1 cellular context compared by ENCODE assay signal in the genomic region with DNA sequence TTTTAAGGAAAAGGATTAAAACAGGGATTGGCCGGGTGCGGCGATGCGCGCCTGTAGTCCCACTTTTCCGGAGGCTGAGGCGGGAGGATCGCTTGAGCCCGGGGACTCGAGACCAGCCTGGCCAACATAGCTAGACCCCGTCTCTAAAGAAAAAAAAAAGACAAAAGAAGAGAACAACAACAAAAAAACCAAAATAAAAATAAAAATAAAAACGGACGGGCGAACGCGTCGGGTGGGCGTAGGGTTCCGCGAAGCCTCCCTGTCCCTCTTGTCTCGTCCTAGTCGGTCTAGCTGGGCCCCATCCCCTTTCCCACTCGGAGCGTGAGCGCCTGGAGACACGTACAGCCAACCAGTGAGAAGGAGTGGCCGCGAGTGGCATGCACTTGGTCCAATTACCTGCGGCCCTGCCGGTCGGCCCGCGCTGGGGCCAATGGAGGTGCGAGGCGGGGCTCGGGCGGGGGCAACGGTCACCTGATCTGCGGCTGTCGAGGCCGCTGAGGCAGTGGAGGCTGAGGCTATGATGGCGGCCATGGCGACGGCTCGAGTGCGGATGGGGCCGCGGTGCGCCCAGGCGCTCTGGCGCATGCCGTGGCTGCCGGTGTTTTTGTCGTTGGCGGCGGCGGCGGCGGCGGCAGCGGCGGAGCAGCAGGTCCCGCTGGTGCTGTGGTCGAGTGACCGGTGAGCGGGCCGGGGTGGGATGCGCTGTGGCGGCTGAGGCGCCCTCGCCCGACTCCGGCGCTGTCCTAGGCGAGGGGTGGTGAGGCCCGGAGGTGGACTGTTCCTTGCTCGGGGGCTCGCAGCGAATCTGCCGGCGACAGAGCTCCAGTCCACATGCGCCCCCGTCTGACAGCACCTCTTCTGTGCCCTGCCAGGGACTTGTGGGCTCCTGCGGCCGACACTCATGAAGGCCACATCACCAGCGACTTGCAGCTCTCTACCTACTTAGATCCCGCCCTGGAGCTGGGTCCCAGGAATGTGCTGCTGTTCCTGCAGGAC.
TF ChIP-seq lines count a peak whose summit lies in the region.

A gene with protein sequence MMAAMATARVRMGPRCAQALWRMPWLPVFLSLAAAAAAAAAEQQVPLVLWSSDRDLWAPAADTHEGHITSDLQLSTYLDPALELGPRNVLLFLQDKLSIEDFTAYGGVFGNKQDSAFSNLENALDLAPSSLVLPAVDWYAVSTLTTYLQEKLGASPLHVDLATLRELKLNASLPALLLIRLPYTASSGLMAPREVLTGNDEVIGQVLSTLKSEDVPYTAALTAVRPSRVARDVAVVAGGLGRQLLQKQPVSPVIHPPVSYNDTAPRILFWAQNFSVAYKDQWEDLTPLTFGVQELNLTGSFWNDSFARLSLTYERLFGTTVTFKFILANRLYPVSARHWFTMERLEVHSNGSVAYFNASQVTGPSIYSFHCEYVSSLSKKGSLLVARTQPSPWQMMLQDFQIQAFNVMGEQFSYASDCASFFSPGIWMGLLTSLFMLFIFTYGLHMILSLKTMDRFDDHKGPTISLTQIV (plus strand): TSS at position 502 of the 996 bp plus-strand sequence. CDS start 16 bp downstream, at position 518.

TF ChIP-seq in HepG2, 621 proteins besides CTCF, POLR2A, EP300 and RAD21 (continued from another document and continues in another):
- no peak for TF ChIP-seq PAF1 (CRISPR knock-in tag; IDR thresholded peaks at IDR 0.05)
- TF ChIP-seq, protein P1, sequence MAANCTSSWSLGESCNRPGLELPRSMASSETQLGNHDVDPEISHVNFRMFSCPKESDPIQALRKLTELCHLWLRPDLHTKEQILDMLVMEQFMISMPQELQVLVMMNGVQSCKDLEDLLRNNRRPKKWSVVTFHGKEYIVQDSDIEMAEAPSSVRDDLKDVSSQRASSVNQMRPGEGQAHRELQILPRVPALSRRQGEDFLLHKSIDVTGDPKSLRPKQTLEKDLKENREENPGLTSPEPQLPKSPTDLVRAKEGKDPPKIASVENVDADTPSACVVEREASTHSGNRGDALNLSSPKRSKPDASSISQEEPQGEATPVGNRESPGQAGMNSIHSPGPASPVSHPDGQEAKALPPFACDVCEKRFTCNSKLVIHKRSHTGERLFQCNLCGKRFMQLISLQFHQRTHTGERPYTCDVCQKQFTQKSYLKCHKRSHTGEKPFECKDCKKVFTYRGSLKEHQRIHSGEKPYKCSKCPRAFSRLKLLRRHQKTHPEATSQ (CRISPR knock-in tag; IDR thresholded peaks at IDR 0.05; ENCODE audit: borderline replicate concordance): no peak
- no peak for TF ChIP-seq SMC3 (IDR thresholded peaks at IDR 0.05; ENCODE audit: low read length)
- no peak for TF ChIP-seq BRCA1 (CRISPR knock-in tag; IDR thresholded peaks at IDR 0.05)
- TF ChIP-seq, protein P2, sequence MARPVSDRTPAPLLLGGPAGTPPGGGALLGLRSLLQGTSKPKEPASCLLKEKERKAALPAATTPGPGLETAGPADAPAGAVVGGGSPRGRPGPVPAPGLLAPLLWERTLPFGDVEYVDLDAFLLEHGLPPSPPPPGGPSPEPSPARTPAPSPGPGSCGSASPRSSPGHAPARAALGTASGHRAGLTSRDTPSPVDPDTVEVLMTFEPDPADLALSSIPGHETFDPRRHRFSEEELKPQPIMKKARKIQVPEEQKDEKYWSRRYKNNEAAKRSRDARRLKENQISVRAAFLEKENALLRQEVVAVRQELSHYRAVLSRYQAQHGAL (CRISPR knock-in tag; IDR thresholded peaks at IDR 0.05; ENCODE audit: not compliant biosample characterization): no peak
- no peak for TF ChIP-seq PTBP1 (IDR thresholded peaks at IDR 0.05; ENCODE audit: low read depth, low read length, poor library complexity, severe bottlenecking)
- TF ChIP-seq GFI1 (CRISPR knock-in tag; IDR thresholded peaks at IDR 0.05; ENCODE audit: borderline replicate concordance): no peak
- no peak for TF ChIP-seq RORA (CRISPR knock-in tag; IDR thresholded peaks at IDR 0.05)
- no peak for TF ChIP-seq ISX (CRISPR knock-in tag; conservative IDR thresholded peaks at IDR 0.05)
- TF ChIP-seq EED (CRISPR knock-in tag; IDR thresholded peaks at IDR 0.05): no peak; the same call in 1 of the 2 replicates
- no peak for TF ChIP-seq ZNF496 (CRISPR knock-in tag; IDR thresholded peaks at IDR 0.05; ENCODE audit: insufficient replicate concordance)
- TF ChIP-seq, protein P3, sequence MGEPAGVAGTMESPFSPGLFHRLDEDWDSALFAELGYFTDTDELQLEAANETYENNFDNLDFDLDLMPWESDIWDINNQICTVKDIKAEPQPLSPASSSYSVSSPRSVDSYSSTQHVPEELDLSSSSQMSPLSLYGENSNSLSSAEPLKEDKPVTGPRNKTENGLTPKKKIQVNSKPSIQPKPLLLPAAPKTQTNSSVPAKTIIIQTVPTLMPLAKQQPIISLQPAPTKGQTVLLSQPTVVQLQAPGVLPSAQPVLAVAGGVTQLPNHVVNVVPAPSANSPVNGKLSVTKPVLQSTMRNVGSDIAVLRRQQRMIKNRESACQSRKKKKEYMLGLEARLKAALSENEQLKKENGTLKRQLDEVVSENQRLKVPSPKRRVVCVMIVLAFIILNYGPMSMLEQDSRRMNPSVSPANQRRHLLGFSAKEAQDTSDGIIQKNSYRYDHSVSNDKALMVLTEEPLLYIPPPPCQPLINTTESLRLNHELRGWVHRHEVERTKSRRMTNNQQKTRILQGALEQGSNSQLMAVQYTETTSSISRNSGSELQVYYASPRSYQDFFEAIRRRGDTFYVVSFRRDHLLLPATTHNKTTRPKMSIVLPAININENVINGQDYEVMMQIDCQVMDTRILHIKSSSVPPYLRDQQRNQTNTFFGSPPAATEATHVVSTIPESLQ (CRISPR knock-in tag; conservative IDR thresholded peaks at IDR 0.05): no peak
- no peak for TF ChIP-seq RFX3 (CRISPR knock-in tag; IDR thresholded peaks at IDR 0.05)
- 0 out of 2 replicates have a peak, but pooled peaks have one; percentile 23 for TF ChIP-seq RNF2 (conservative IDR thresholded peaks at IDR 0.05; ENCODE audit: low read depth)
- TF ChIP-seq, protein P4, sequence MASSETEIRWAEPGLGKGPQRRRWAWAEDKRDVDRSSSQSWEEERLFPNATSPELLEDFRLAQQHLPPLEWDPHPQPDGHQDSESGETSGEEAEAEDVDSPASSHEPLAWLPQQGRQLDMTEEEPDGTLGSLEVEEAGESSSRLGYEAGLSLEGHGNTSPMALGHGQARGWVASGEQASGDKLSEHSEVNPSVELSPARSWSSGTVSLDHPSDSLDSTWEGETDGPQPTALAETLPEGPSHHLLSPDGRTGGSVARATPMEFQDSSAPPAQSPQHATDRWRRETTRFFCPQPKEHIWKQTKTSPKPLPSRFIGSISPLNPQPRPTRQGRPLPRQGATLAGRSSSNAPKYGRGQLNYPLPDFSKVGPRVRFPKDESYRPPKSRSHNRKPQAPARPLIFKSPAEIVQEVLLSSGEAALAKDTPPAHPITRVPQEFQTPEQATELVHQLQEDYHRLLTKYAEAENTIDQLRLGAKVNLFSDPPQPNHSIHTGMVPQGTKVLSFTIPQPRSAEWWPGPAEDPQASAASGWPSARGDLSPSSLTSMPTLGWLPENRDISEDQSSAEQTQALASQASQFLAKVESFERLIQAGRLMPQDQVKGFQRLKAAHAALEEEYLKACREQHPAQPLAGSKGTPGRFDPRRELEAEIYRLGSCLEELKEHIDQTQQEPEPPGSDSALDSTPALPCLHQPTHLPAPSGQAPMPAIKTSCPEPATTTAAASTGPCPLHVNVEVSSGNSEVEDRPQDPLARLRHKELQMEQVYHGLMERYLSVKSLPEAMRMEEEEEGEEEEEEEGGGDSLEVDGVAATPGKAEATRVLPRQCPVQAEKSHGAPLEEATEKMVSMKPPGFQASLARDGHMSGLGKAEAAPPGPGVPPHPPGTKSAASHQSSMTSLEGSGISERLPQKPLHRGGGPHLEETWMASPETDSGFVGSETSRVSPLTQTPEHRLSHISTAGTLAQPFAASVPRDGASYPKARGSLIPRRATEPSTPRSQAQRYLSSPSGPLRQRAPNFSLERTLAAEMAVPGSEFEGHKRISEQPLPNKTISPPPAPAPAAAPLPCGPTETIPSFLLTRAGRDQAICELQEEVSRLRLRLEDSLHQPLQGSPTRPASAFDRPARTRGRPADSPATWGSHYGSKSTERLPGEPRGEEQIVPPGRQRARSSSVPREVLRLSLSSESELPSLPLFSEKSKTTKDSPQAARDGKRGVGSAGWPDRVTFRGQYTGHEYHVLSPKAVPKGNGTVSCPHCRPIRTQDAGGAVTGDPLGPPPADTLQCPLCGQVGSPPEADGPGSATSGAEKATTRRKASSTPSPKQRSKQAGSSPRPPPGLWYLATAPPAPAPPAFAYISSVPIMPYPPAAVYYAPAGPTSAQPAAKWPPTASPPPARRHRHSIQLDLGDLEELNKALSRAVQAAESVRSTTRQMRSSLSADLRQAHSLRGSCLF (CRISPR knock-in tag; IDR thresholded peaks at IDR 0.05; ENCODE audit: borderline replicate concordance): no peak
- peak; percentile 97 for TF ChIP-seq RFXAP (CRISPR knock-in tag; IDR thresholded peaks at IDR 0.05; ENCODE audit: borderline replicate concordance)
- TF ChIP-seq ZNF207 (IDR thresholded peaks at IDR 0.05; ENCODE audit: borderline replicate concordance): no peak
- TF ChIP-seq ZNF816 (CRISPR knock-in tag; IDR thresholded peaks at IDR 0.05; ENCODE audit: borderline replicate concordance): no peak
- no peak for TF ChIP-seq ZNF383 (CRISPR knock-in tag; IDR thresholded peaks at IDR 0.05; ENCODE audit: borderline replicate concordance)
- TF ChIP-seq EHMT2 (IDR thresholded peaks at IDR 0.05; ENCODE audit: borderline replicate concordance, low read depth, low read length): no peak
- TF ChIP-seq ZNF3 (CRISPR knock-in tag; IDR thresholded peaks at IDR 0.05): no peak
- TF ChIP-seq ELF1 (CRISPR knock-in tag; IDR thresholded peaks at IDR 0.05): no peak
- no peak for TF ChIP-seq NFE2L1 (CRISPR knock-in tag; IDR thresholded peaks at IDR 0.05; ENCODE audit: borderline replicate concordance)
- TF ChIP-seq SAFB2 (CRISPR knock-in tag; IDR thresholded peaks at IDR 0.05; ENCODE audit: borderline replicate concordance, low read depth): no peak
- no peak for TF ChIP-seq ZMYM2 (CRISPR knock-in tag; IDR thresholded peaks at IDR 0.05)
- TF ChIP-seq SETDB1 (CRISPR knock-in tag; IDR thresholded peaks at IDR 0.05; ENCODE audit: borderline replicate concordance): no peak
- TF ChIP-seq MEIS2 (CRISPR knock-in tag; IDR thresholded peaks at IDR 0.05): no peak
- TF ChIP-seq SALL2 (CRISPR knock-in tag; IDR thresholded peaks at IDR 0.05): no peak
- TF ChIP-seq, protein P5, sequence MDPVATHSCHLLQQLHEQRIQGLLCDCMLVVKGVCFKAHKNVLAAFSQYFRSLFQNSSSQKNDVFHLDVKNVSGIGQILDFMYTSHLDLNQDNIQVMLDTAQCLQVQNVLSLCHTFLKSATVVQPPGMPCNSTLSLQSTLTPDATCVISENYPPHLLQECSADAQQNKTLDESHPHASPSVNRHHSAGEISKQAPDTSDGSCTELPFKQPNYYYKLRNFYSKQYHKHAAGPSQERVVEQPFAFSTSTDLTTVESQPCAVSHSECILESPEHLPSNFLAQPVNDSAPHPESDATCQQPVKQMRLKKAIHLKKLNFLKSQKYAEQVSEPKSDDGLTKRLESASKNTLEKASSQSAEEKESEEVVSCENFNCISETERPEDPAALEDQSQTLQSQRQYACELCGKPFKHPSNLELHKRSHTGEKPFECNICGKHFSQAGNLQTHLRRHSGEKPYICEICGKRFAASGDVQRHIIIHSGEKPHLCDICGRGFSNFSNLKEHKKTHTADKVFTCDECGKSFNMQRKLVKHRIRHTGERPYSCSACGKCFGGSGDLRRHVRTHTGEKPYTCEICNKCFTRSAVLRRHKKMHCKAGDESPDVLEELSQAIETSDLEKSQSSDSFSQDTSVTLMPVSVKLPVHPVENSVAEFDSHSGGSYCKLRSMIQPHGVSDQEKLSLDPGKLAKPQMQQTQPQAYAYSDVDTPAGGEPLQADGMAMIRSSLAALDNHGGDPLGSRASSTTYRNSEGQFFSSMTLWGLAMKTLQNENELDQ (CRISPR knock-in tag; IDR thresholded peaks at IDR 0.05; ENCODE audit: borderline replicate concordance): no peak
- peak; percentile 53 for TF ChIP-seq SALL1 (CRISPR knock-in tag; IDR thresholded peaks at IDR 0.05)
- no peak for TF ChIP-seq KAT2B (IDR thresholded peaks at IDR 0.05; ENCODE audit: borderline replicate concordance, low read depth, low read length)
- no peak for TF ChIP-seq NR1H2 (CRISPR knock-in tag; IDR thresholded peaks at IDR 0.05; ENCODE audit: borderline replicate concordance, low read depth)
- TF ChIP-seq ZNF709 (CRISPR knock-in tag; IDR thresholded peaks at IDR 0.05): no peak
- no peak for TF ChIP-seq ZNF10 (CRISPR knock-in tag; IDR thresholded peaks at IDR 0.05; ENCODE audit: borderline replicate concordance, low read depth)
- no peak for TF ChIP-seq CBFB (CRISPR knock-in tag; IDR thresholded peaks at IDR 0.05)
- no peak for TF ChIP-seq NR2F6 (IDR thresholded peaks at IDR 0.05)
- TF ChIP-seq NR2F6 (CRISPR knock-in tag; IDR thresholded peaks at IDR 0.05): no peak
- no peak for TF ChIP-seq SP140L (CRISPR knock-in tag; IDR thresholded peaks at IDR 0.05; ENCODE audit: borderline replicate concordance)
- TF ChIP-seq ZNF382 (CRISPR knock-in tag; IDR thresholded peaks at IDR 0.05; ENCODE audit: borderline replicate concordance): no peak
- TF ChIP-seq GATAD2A (CRISPR knock-in tag; IDR thresholded peaks at IDR 0.05): no peak
- TF ChIP-seq NCOA5 (CRISPR knock-in tag; IDR thresholded peaks at IDR 0.05): no peak
- TF ChIP-seq MBNL3 (CRISPR knock-in tag; conservative IDR thresholded peaks at IDR 0.05): no peak
- TF ChIP-seq, protein P6, sequence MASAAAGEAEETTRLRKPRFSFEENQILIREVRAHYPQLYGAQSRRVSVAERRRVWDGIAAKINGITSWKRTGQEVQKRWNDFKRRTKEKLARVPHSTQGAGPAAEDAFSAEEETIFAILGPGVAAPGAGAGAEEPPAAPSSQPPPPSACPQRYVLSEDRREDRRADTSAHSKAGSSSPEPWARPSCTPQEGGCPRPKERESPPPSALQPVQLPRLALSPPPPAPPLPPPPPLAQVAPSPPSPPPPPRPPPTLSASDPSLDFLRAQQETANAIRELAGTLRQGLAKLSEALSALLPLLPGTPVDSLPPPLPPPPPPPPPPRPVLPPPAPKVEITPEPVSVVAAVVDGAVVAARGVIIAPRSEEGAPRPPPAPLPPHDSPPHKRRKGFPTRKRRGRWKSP (CRISPR knock-in tag; IDR thresholded peaks at IDR 0.05): no peak
- no peak for TF ChIP-seq ZNF772 (CRISPR knock-in tag; IDR thresholded peaks at IDR 0.05)
- TF ChIP-seq RELA (CRISPR knock-in tag; IDR thresholded peaks at IDR 0.05): no peak
- TF ChIP-seq, protein P7, sequence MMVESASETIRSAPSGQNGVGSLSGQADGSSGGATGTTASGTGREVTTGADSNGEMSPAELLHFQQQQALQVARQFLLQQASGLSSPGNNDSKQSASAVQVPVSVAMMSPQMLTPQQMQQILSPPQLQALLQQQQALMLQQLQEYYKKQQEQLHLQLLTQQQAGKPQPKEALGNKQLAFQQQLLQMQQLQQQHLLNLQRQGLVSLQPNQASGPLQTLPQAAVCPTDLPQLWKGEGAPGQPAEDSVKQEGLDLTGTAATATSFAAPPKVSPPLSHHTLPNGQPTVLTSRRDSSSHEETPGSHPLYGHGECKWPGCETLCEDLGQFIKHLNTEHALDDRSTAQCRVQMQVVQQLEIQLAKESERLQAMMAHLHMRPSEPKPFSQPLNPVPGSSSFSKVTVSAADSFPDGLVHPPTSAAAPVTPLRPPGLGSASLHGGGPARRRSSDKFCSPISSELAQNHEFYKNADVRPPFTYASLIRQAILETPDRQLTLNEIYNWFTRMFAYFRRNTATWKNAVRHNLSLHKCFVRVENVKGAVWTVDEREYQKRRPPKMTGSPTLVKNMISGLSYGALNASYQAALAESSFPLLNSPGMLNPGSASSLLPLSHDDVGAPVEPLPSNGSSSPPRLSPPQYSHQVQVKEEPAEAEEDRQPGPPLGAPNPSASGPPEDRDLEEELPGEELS (CRISPR knock-in tag; IDR thresholded peaks at IDR 0.05): no peak
- TF ChIP-seq HHEX (CRISPR knock-in tag; IDR thresholded peaks at IDR 0.05): no peak
- no peak for TF ChIP-seq GZF1 (CRISPR knock-in tag; IDR thresholded peaks at IDR 0.05)
- no peak for TF ChIP-seq ZNF569 (CRISPR knock-in tag; IDR thresholded peaks at IDR 0.05; ENCODE audit: borderline replicate concordance)
